ENCODE assay signal across 1 cellular context in genomic region chr17:78401891-78402290, GRCh38.
TF ChIP-seq lines count a peak whose summit lies in the region.

No MANE protein-coding gene starts in this region.

TF ChIP-seq in HepG2, 621 proteins besides CTCF, POLR2A, EP300 and RAD21:
- TF ChIP-seq JUND (CRISPR knock-in tag; IDR thresholded peaks at IDR 0.05) (no peak), ZNF570 (CRISPR knock-in tag; IDR thresholded peaks at IDR 0.05; ENCODE audit: borderline replicate concordance) (no peak), ATF1 (CRISPR knock-in tag; IDR thresholded peaks at IDR 0.05) (no peak), ZNF296 (CRISPR knock-in tag; conservative IDR thresholded peaks at IDR 0.05) (no peak), HNRNPK (IDR thresholded peaks at IDR 0.05; ENCODE audit: low read depth, low read length, poor library complexity, severe bottlenecking) (no peak), ZNF101 (CRISPR knock-in tag; IDR thresholded peaks at IDR 0.05; ENCODE audit: borderline replicate concordance, low read depth) (no peak), ZNF713 (CRISPR knock-in tag; IDR thresholded peaks at IDR 0.05) (no peak), TOE1 (CRISPR knock-in tag; IDR thresholded peaks at IDR 0.05) (no peak), FOXM1 (CRISPR knock-in tag; IDR thresholded peaks at IDR 0.05) (no peak), ZNF350 (CRISPR knock-in tag; IDR thresholded peaks at IDR 0.05; ENCODE audit: borderline replicate concordance, low read depth) (no peak), PHF8 (CRISPR knock-in tag; IDR thresholded peaks at IDR 0.05) (no peak), RBM39 (IDR thresholded peaks at IDR 0.05; ENCODE audit: low read depth, low read length, poor library complexity, severe bottlenecking) (no peak), MAFG (CRISPR knock-in tag; IDR thresholded peaks at IDR 0.05) (no peak), AHR (CRISPR knock-in tag; IDR thresholded peaks at IDR 0.05) (no peak), SOX13 (IDR thresholded peaks at IDR 0.05) (no peak), SOX13 (CRISPR knock-in tag; conservative IDR thresholded peaks at IDR 0.05 in 1 of 2, IDR thresholded peaks at IDR 0.05 in 1 of 2) (no peak)
- TF ChIP-seq, protein P1, sequence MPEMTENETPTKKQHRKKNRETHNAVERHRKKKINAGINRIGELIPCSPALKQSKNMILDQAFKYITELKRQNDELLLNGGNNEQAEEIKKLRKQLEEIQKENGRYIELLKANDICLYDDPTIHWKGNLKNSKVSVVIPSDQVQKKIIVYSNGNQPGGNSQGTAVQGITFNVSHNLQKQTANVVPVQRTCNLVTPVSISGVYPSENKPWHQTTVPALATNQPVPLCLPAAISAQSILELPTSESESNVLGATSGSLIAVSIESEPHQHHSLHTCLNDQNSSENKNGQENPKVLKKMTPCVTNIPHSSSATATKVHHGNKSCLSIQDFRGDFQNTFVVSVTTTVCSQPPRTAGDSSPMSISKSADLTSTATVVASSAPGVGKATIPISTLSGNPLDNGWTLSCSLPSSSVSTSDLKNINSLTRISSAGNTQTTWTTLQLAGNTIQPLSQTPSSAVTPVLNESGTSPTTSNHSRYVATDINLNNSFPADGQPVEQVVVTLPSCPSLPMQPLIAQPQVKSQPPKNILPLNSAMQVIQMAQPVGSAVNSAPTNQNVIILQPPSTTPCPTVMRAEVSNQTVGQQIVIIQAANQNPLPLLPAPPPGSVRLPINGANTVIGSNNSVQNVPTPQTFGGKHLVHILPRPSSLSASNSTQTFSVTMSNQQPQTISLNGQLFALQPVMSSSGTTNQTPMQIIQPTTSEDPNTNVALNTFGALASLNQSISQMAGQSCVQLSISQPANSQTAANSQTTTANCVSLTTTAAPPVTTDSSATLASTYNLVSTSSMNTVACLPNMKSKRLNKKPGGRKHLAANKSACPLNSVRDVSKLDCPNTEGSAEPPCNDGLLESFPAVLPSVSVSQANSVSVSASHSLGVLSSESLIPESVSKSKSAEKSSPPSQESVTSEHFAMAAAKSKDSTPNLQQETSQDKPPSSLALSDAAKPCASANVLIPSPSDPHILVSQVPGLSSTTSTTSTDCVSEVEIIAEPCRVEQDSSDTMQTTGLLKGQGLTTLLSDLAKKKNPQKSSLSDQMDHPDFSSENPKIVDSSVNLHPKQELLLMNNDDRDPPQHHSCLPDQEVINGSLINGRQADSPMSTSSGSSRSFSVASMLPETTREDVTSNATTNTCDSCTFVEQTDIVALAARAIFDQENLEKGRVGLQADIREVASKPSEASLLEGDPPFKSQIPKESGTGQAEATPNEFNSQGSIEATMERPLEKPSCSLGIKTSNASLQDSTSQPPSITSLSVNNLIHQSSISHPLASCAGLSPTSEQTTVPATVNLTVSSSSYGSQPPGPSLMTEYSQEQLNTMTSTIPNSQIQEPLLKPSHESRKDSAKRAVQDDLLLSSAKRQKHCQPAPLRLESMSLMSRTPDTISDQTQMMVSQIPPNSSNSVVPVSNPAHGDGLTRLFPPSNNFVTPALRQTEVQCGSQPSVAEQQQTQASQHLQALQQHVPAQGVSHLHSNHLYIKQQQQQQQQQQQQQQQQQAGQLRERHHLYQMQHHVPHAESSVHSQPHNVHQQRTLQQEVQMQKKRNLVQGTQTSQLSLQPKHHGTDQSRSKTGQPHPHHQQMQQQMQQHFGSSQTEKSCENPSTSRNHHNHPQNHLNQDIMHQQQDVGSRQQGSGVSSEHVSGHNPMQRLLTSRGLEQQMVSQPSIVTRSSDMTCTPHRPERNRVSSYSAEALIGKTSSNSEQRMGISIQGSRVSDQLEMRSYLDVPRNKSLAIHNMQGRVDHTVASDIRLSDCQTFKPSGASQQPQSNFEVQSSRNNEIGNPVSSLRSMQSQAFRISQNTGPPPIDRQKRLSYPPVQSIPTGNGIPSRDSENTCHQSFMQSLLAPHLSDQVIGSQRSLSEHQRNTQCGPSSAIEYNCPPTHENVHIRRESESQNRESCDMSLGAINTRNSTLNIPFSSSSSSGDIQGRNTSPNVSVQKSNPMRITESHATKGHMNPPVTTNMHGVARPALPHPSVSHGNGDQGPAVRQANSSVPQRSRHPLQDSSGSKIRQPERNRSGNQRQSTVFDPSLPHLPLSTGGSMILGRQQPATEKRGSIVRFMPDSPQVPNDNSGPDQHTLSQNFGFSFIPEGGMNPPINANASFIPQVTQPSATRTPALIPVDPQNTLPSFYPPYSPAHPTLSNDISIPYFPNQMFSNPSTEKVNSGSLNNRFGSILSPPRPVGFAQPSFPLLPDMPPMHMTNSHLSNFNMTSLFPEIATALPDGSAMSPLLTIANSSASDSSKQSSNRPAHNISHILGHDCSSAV (CRISPR knock-in tag; IDR thresholded peaks at IDR 0.05; ENCODE audit: borderline replicate concordance): no peak
- TF ChIP-seq, protein P2, sequence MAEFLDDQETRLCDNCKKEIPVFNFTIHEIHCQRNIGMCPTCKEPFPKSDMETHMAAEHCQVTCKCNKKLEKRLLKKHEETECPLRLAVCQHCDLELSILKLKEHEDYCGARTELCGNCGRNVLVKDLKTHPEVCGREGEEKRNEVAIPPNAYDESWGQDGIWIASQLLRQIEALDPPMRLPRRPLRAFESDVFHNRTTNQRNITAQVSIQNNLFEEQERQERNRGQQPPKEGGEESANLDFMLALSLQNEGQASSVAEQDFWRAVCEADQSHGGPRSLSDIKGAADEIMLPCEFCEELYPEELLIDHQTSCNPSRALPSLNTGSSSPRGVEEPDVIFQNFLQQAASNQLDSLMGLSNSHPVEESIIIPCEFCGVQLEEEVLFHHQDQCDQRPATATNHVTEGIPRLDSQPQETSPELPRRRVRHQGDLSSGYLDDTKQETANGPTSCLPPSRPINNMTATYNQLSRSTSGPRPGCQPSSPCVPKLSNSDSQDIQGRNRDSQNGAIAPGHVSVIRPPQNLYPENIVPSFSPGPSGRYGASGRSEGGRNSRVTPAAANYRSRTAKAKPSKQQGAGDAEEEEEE (CRISPR knock-in tag; IDR thresholded peaks at IDR 0.05; ENCODE audit: borderline replicate concordance): no peak
